ENCODE assay signal across 9 cellular contexts in genomic region chr14:24339284-24340151, GRCh38. TPM values are rescaled to one million over a fixed set of nuclear protein-coding genes. Genes with fewer than 3 reads are reported as not detected.
DNase-seq lines count a peak whose midpoint lies in the region; ATAC-seq and TF ChIP-seq lines count a peak whose summit lies in the region.
"Had no signal": no experiment of that assay in that cellular context is flagged by ENCODE, and none has a peak within 500 bp of the region (broad histone marks: within the 10 kb centered on the region; RNA-seq: fewer than 3 reads in every experiment).

Gene RIPK3 (minus strand): TSS chr14:24339991. CDS start chr14:24339826, 165 bp downstream.

- peaks cover 5% of the 10 kb centered on the region for H3K27me3 ChIP-seq in ascending aorta

- H3K9me3 ChIP-seq in ascending aorta: no peaks in the 10 kb centered on the region

- H3K4me1 ChIP-seq in ascending aorta: peaks cover 3 to 4% of the 10 kb centered on the region in 2 donors

- H3K36me3 ChIP-seq in ascending aorta: no peaks in the 10 kb centered on the region

- peak within 1 kb of the TSS; percentile 22 to 60 for H3K4me3 ChIP-seq in ascending aorta

- H3K27ac ChIP-seq in ascending aorta: no peak within 1 kb of the TSS

- DNase-seq in T follicular helper cell (ENCODE audit: low read depth): peak; percentile 46
- DNase-seq in ascending aorta (ENCODE audit: low spot score in 2 of 2): no peak
- peak; percentile 58 for DNase-seq in left lobe of liver (ENCODE audit: low spot score)
- DNase-seq in stimulated activated CD4-positive, alpha-beta T cell treated with anti-CD3 and anti-CD28 coated beads, TNF-alpha, amount 100 ng/mL, for 48 hours (ENCODE audit: low read depth in 3 of 3): peak in 2 of 3 donors; percentile 29 to 63
- DNase-seq in OCI-M1 (lab: John Stamatoyannopoulos, UW): no peak
- DNase-seq in HPDE6-E6E7 (ENCODE audit: extremely low spot score): no peak

- TF ChIP-seq CTCF in ascending aorta (IDR thresholded peaks at IDR 0.05): peak in 1 of 3 experiments; percentile 10

- TF ChIP-seq POLR2A in GM18505 (IDR thresholded peaks at IDR 0.05; ENCODE audit: borderline replicate concordance, extremely low read depth, insufficient read depth, insufficient read length): peak; percentile 73

- intact Hi-C loops in ascending aorta (cut with DNase I): no loop called here

- ATAC-seq in GM18505 (IDR thresholded peaks at IDR 0.05; ENCODE audit: unreplicated experiment) (peak; percentile 82), HG02852 (IDR thresholded peaks at IDR 0.05; ENCODE audit: unreplicated experiment) (peak; percentile 86), left lobe of liver (peak; percentile 27)

RNA-seq across cellular contexts. Expression of gene RIPK3, which starts in this region (rescaled TPM):
- total RNA-seq in ascending aorta (2.3 TPM), left lobe of liver (0.68 TPM)
- total RNA-seq: NCI-H460 had no signal

Comparison
In these comparisons a context has a peak if more than half of its experiments do, and no peak if none do; other contexts are left out.
1. Peak in DNase-seq and ATAC-seq in left lobe of liver; RNA of the gene not detected or under 1 TPM.
2. ATAC-seq: peak in every context shown above with its lines; median percentile 86 in HG02852; 82 in GM18505; 27 in left lobe of liver.
3. DNase-seq: peak in T follicular helper cell (single experiment) and stimulated activated CD4-positive, alpha-beta T cell treated with anti-CD3 and anti-CD28 coated beads, TNF-alpha, amount 100 ng/mL, for 48 hours (2 of 3); none in ascending aorta (0 of 2), OCI-M1 (single experiment) and HPDE6-E6E7 (single experiment).